Comparison of ENCODE assay signal across 11 cellular contexts in genomic region chr4:1768367-1769034, GRCh38. TPM values are rescaled to one million over a fixed set of nuclear protein-coding genes. Genes with fewer than 3 reads are reported as not detected.
DNase-seq lines count a peak whose midpoint lies in the region; ATAC-seq, FAIRE-seq and TF ChIP-seq lines count a peak whose summit lies in the region.
"Had no signal": no experiment of that assay in that cellular context is flagged by ENCODE, and none has a peak within 500 bp of the region (broad histone marks: within the 10 kb centered on the region; RNA-seq: fewer than 3 reads in every experiment).

No MANE protein-coding gene starts in this region.

- H3K27ac ChIP-seq in keratinocyte (ENCODE audit: control insufficient read depth, insufficient read depth, low read length), result no peak overlapping the region
- H3K27ac ChIP-seq: KMS-11 had no signal

- peak overlapping the region; percentile 58 for H3K4me2 ChIP-seq in keratinocyte (ENCODE audit: control insufficient read depth, extremely low read depth, insufficient read depth, low read depth, low read length)
- H3K4me2 ChIP-seq: KMS-11 had no signal

- FAIRE-seq in keratinocyte (lab: Jason Lieb, UNC), result no peak
- FAIRE-seq: G401.6 had no signal

- POLR2A ChIA-PET in activated CD8-positive, alpha-beta T cell treated with anti-CD3 and anti-CD28 coated beads for 36 hours (lab: Charles Lee), result no interaction called here
- POLR2A ChIA-PET in activated CD8-positive, alpha-beta T cell treated with anti-CD3 and anti-CD28 coated beads, Interleukin-2, amount 10 ng/mL, durations not matched to agents 7 days and 5 days (lab: Charles Lee), result no interaction called here

- no peak overlapping the region for H2AFZ ChIP-seq in keratinocyte (ENCODE audit: control insufficient read depth, low read length)

- ATAC-seq in activated CD8-positive, alpha-beta T cell treated with anti-CD3 and anti-CD28 coated beads for 36 hours, result no peak
- no peak for ATAC-seq in activated CD8-positive, alpha-beta T cell treated with anti-CD3 and anti-CD28 coated beads, Interleukin-2, amount 10 ng/mL, durations not matched to agents 7 days and 5 days
- ATAC-seq in T-helper 17 cell, result no peak
- no peak for ATAC-seq in stimulated activated effector memory CD8-positive, alpha-beta T cell treated with anti-CD3 and anti-CD28 coated beads, Interleukin-12 subunit alpha, Interleukin-12 subunit beta, amount 100 ng/mL, for 72 hours

- no peaks in the 10 kb centered on the region for H3K9me1 ChIP-seq in keratinocyte (ENCODE audit: control insufficient read depth, extremely low read depth, insufficient read depth, low read length)

- H4K20me1 ChIP-seq in keratinocyte (ENCODE audit: control insufficient read depth, extremely low read depth, insufficient read depth, low read length), result no peaks in the 10 kb centered on the region

- H3K4me1 Mint-ChIP-seq in activated CD8-positive, alpha-beta T cell treated with anti-CD3 and anti-CD28 coated beads for 36 hours (ENCODE audit: low read depth), result peaks cover 3% of the 10 kb centered on the region
- peaks cover 2% of the 10 kb centered on the region for H3K4me1 Mint-ChIP-seq in activated CD8-positive, alpha-beta T cell treated with anti-CD3 and anti-CD28 coated beads, Interleukin-2, amount 10 ng/mL, durations not matched to agents 7 days and 5 days (ENCODE audit: low read depth)
- peaks cover 11% of the 10 kb centered on the region for H3K4me1 Mint-ChIP-seq in T-helper 17 cell
- peaks cover 5% of the 10 kb centered on the region for H3K4me1 Mint-ChIP-seq in stimulated activated effector memory CD8-positive, alpha-beta T cell treated with anti-CD3 and anti-CD28 coated beads, Interleukin-12 subunit alpha, Interleukin-12 subunit beta, amount 100 ng/mL, for 72 hours

- TF ChIP-seq CTCF in activated CD8-positive, alpha-beta T cell treated with anti-CD3 and anti-CD28 coated beads for 36 hours (IDR thresholded peaks at IDR 0.05), result no peak
- no peak for TF ChIP-seq CTCF in keratinocyte (optimal IDR thresholded peaks at IDR 0.05 in 1 of 3, IDR thresholded peaks at IDR 0.05 in 1 of 3, conservative IDR thresholded peaks at IDR 0.05 in 1 of 3; ENCODE audit: extremely low read depth in 1 of 3, insufficient read depth in 2 of 3, low read length in 3 of 3)

- no peak for DNase-seq in activated CD8-positive, alpha-beta T cell treated with anti-CD3 and anti-CD28 coated beads for 36 hours
- no peak for DNase-seq in activated CD8-positive, alpha-beta T cell treated with anti-CD3 and anti-CD28 coated beads, Interleukin-2, amount 10 ng/mL, durations not matched to agents 7 days and 5 days
- DNase-seq in T-helper 17 cell (no peak), keratinocyte (ENCODE audit: low read depth, low spot score) (no peak), AG20443 (ENCODE audit: low spot score) (no peak), NOMO-1 (lab: John Stamatoyannopoulos, UW; ENCODE audit: unreplicated experiment in 2 of 2) (no peak)
- DNase-seq in stimulated activated effector memory CD8-positive, alpha-beta T cell treated with anti-CD3 and anti-CD28 coated beads, Interleukin-12 subunit alpha, Interleukin-12 subunit beta, amount 100 ng/mL, for 72 hours (ENCODE audit: low spot score in 2 of 2), result no peak
- no peak for DNase-seq in activated effector memory CD4-positive, alpha-beta T cell treated with Interleukin-2 at 50 U/mL for 16 hours
- DNase-seq: NCI-H2081 treated with DMSO at 0.1 percent for 48 hours had no signal

- H3K27me3 Mint-ChIP-seq in activated CD8-positive, alpha-beta T cell treated with anti-CD3 and anti-CD28 coated beads for 36 hours, result peaks cover 16% of the 10 kb centered on the region
- H3K27me3 Mint-ChIP-seq in activated CD8-positive, alpha-beta T cell treated with anti-CD3 and anti-CD28 coated beads, Interleukin-2, amount 10 ng/mL, durations not matched to agents 7 days and 5 days (ENCODE audit: low read depth), result peaks cover 20% of the 10 kb centered on the region
- H3K27me3 Mint-ChIP-seq in T-helper 17 cell, result peaks cover 8% of the 10 kb centered on the region

- H3K36me3 Mint-ChIP-seq in activated CD8-positive, alpha-beta T cell treated with anti-CD3 and anti-CD28 coated beads for 36 hours (ENCODE audit: low read depth), result no peaks in the 10 kb centered on the region
- no peaks in the 10 kb centered on the region for H3K36me3 Mint-ChIP-seq in activated CD8-positive, alpha-beta T cell treated with anti-CD3 and anti-CD28 coated beads, Interleukin-2, amount 10 ng/mL, durations not matched to agents 7 days and 5 days (ENCODE audit: low read depth)
- no peaks in the 10 kb centered on the region for H3K36me3 Mint-ChIP-seq in T-helper 17 cell (ENCODE audit: low read depth)
- H3K36me3 Mint-ChIP-seq in stimulated activated effector memory CD8-positive, alpha-beta T cell treated with anti-CD3 and anti-CD28 coated beads, Interleukin-12 subunit alpha, Interleukin-12 subunit beta, amount 100 ng/mL, for 72 hours, result no peaks in the 10 kb centered on the region

- intact Hi-C loops in activated CD8-positive, alpha-beta T cell treated with anti-CD3 and anti-CD28 coated beads for 36 hours (cut with micrococcal nuclease), result no loop called here

- H3K9me3 Mint-ChIP-seq in activated CD8-positive, alpha-beta T cell treated with anti-CD3 and anti-CD28 coated beads for 36 hours, result no peaks in the 10 kb centered on the region
- no peaks in the 10 kb centered on the region for H3K9me3 Mint-ChIP-seq in activated CD8-positive, alpha-beta T cell treated with anti-CD3 and anti-CD28 coated beads, Interleukin-2, amount 10 ng/mL, durations not matched to agents 7 days and 5 days (ENCODE audit: insufficient read depth)
- no peaks in the 10 kb centered on the region for H3K9me3 Mint-ChIP-seq in stimulated activated effector memory CD8-positive, alpha-beta T cell treated with anti-CD3 and anti-CD28 coated beads, Interleukin-12 subunit alpha, Interleukin-12 subunit beta, amount 100 ng/mL, for 72 hours

- H3K27ac Mint-ChIP-seq in activated CD8-positive, alpha-beta T cell treated with anti-CD3 and anti-CD28 coated beads for 36 hours, result no peak overlapping the region
- H3K27ac Mint-ChIP-seq in activated CD8-positive, alpha-beta T cell treated with anti-CD3 and anti-CD28 coated beads, Interleukin-2, amount 10 ng/mL, durations not matched to agents 7 days and 5 days, result no peak overlapping the region
- H3K27ac Mint-ChIP-seq in T-helper 17 cell, result no peak overlapping the region
- H3K27ac Mint-ChIP-seq in stimulated activated effector memory CD8-positive, alpha-beta T cell treated with anti-CD3 and anti-CD28 coated beads, Interleukin-12 subunit alpha, Interleukin-12 subunit beta, amount 100 ng/mL, for 72 hours, result no peak overlapping the region

- H3K4me3 ChIP-seq in keratinocyte (ENCODE audit: control insufficient read depth in 2 of 3, extremely low read depth in 1 of 3, insufficient read depth in 2 of 3, low read depth in 1 of 3, low read length in 3 of 3), result no peak overlapping the region

- CTCF ChIA-PET in activated CD8-positive, alpha-beta T cell treated with anti-CD3 and anti-CD28 coated beads for 36 hours (lab: Charles Lee), result interaction anchor here (1.0 to 1.4 kb wide), 6 partner anchors 9 to 131 kb away, joined by 3 to 7 read pairs (median 5); no protein-coding TSS in a partner anchor
- CTCF ChIA-PET in activated CD8-positive, alpha-beta T cell treated with anti-CD3 and anti-CD28 coated beads, Interleukin-2, amount 10 ng/mL, durations not matched to agents 7 days and 5 days (lab: Charles Lee), result interaction anchor here (0.9 to 1.0 kb wide), 3 partner anchors 9 to 40 kb away, joined by 3 read pairs; no protein-coding TSS in a partner anchor

- no peak overlapping the region for H3K9ac ChIP-seq in keratinocyte (ENCODE audit: control insufficient read depth, extremely low read depth, insufficient read depth, low read length)
- H3K9ac ChIP-seq: KMS-11 had no signal

- H3K4me1 ChIP-seq in keratinocyte (ENCODE audit: control insufficient read depth, extremely low read depth, insufficient read depth, low read length), result peaks cover 42% of the 10 kb centered on the region

- H3K36me3 ChIP-seq in keratinocyte (ENCODE audit: control insufficient read depth in 2 of 2, extremely low read depth in 1 of 2, insufficient read depth in 2 of 2, low read length in 2 of 2), result no peaks in the 10 kb centered on the region

- peak overlapping the region; percentile 19 for H3K4me3 Mint-ChIP-seq in activated CD8-positive, alpha-beta T cell treated with anti-CD3 and anti-CD28 coated beads for 36 hours
- no peak overlapping the region for H3K4me3 Mint-ChIP-seq in activated CD8-positive, alpha-beta T cell treated with anti-CD3 and anti-CD28 coated beads, Interleukin-2, amount 10 ng/mL, durations not matched to agents 7 days and 5 days
- H3K4me3 Mint-ChIP-seq in T-helper 17 cell, result peak overlapping the region; percentile 78
- H3K4me3 Mint-ChIP-seq in stimulated activated effector memory CD8-positive, alpha-beta T cell treated with anti-CD3 and anti-CD28 coated beads, Interleukin-12 subunit alpha, Interleukin-12 subunit beta, amount 100 ng/mL, for 72 hours, result peak overlapping the region; percentile 55

- dilution Hi-C loops in keratinocyte (cut with MboI; ENCODE audit: extremely low pct_ligation_motif_present, low sequenced_read_pairs), result no loop called here

- H3K27me3 ChIP-seq in keratinocyte (ENCODE audit: control insufficient read depth, extremely low read depth, insufficient read depth, low read length), result no peaks in the 10 kb centered on the region

- H3K79me2 ChIP-seq in keratinocyte (ENCODE audit: control insufficient read depth, insufficient read depth, low read length), result no peaks in the 10 kb centered on the region

- H3K9me3 ChIP-seq in T-helper 17 cell (ENCODE audit: control insufficient read depth, low read length, poor library complexity, severe bottlenecking), result no peaks in the 10 kb centered on the region
- no peaks in the 10 kb centered on the region for H3K9me3 ChIP-seq in keratinocyte (ENCODE audit: control insufficient read depth, low read depth, low read length)

RNA-seq across cellular contexts. Expression of gene FGFR3, which starts 24.6 kb away (rescaled TPM):
- 1 to 10 TPM in 1 of 2 experiments, under 1 TPM in 1; 0.07 to 1.0 TPM for total RNA-seq in activated CD8-positive, alpha-beta T cell treated with anti-CD3 and anti-CD28 coated beads for 36 hours
- total RNA-seq in activated CD8-positive, alpha-beta T cell treated with anti-CD3 and anti-CD28 coated beads, Interleukin-2, amount 10 ng/mL, durations not matched to agents 7 days and 5 days, result under 1 TPM; 0.34 to 0.37 TPM
- under 1 TPM in 1 of 2 donors, not detected in 1; 0.12 TPM for total RNA-seq in T-helper 17 cell
- polyA plus RNA-seq in keratinocyte, result 26.4 to 109 TPM (median 45.2 TPM) in 3 replicates
- polyA plus RNA-seq in keratinocyte (2011; ENCODE audit: low read depth), result 11.8 TPM
- polyA plus RNA-seq in keratinocyte (2011; cell fraction: cytosol; rRNA removed), result 7.4 and 22.2 TPM in 2 replicates
- 81.0 and 130 TPM in 2 replicates for polyA plus RNA-seq in keratinocyte (2011; cell fraction: nucleus; rRNA removed)
- polyA plus RNA-seq in keratinocyte (2012; ENCODE audit: low replicate concordance), result 21.7 and 47.7 TPM in 2 replicates
- 23.6 to 54.4 TPM (median 30.3 TPM) in 3 replicates for polyA minus RNA-seq in keratinocyte
- 159 TPM for polyA minus RNA-seq in keratinocyte (2011; cell fraction: cytosol; rRNA and poly(A)+ RNA removed)
- polyA minus RNA-seq in keratinocyte (2011; cell fraction: nucleus; rRNA and poly(A)+ RNA removed), result 142 and 169 TPM in 2 replicates

RNA-seq across cellular contexts. Expression of gene TACC3, which starts 47.2 kb away (rescaled TPM):
- total RNA-seq in activated CD8-positive, alpha-beta T cell treated with anti-CD3 and anti-CD28 coated beads for 36 hours, result 100 to 1,000 TPM; 190 to 200 TPM
- 100 to 1,000 TPM; 284 to 311 TPM for total RNA-seq in activated CD8-positive, alpha-beta T cell treated with anti-CD3 and anti-CD28 coated beads, Interleukin-2, amount 10 ng/mL, durations not matched to agents 7 days and 5 days
- 10 to 100 TPM; 73.4 to 91.8 TPM for total RNA-seq in T-helper 17 cell
- 4.3 to 31.4 TPM (median 19.1 TPM) in 3 replicates for polyA plus RNA-seq in keratinocyte
- polyA plus RNA-seq in keratinocyte (2011; ENCODE audit: low read depth), result 0.94 TPM
- 7.5 and 8.6 TPM in 2 replicates for polyA plus RNA-seq in keratinocyte (2011; cell fraction: cytosol; rRNA removed)
- 13.9 and 19.4 TPM in 2 replicates for polyA plus RNA-seq in keratinocyte (2011; cell fraction: nucleus; rRNA removed)
- polyA plus RNA-seq in keratinocyte (2012; ENCODE audit: low replicate concordance), result 2.1 and 37.1 TPM in 2 replicates
- 3.8 to 33.5 TPM (median 10.3 TPM) in 3 replicates for polyA minus RNA-seq in keratinocyte
- polyA minus RNA-seq in keratinocyte (2011; cell fraction: cytosol; rRNA and poly(A)+ RNA removed), result 5.8 TPM
- polyA minus RNA-seq in keratinocyte (2011; cell fraction: nucleus; rRNA and poly(A)+ RNA removed), result 4.2 and 4.9 TPM in 2 replicates

RNA-seq across cellular contexts. Expression of gene TMEM129, which starts 47.4 kb away (rescaled TPM):
- total RNA-seq in activated CD8-positive, alpha-beta T cell treated with anti-CD3 and anti-CD28 coated beads for 36 hours, result 10 to 100 TPM; 17.8 to 18.2 TPM
- 10 to 100 TPM; 21.9 to 22.4 TPM for total RNA-seq in activated CD8-positive, alpha-beta T cell treated with anti-CD3 and anti-CD28 coated beads, Interleukin-2, amount 10 ng/mL, durations not matched to agents 7 days and 5 days
- total RNA-seq in T-helper 17 cell, result 10 to 100 TPM; 18.4 to 18.5 TPM
- polyA plus RNA-seq in keratinocyte, result 11.7 to 30.0 TPM (median 15.3 TPM) in 3 replicates
- polyA plus RNA-seq in keratinocyte (2011; ENCODE audit: low read depth), result 2.8 TPM
- 12.4 and 25.7 TPM in 2 replicates for polyA plus RNA-seq in keratinocyte (2011; cell fraction: cytosol; rRNA removed)
- 28.0 and 46.3 TPM in 2 replicates for polyA plus RNA-seq in keratinocyte (2011; cell fraction: nucleus; rRNA removed)
- 16.9 and 20.4 TPM in 2 replicates for polyA plus RNA-seq in keratinocyte (2012; ENCODE audit: low replicate concordance)
- polyA minus RNA-seq in keratinocyte, result 11.0 to 21.0 TPM (median 16.6 TPM) in 3 replicates
- polyA minus RNA-seq in keratinocyte (2011; cell fraction: cytosol; rRNA and poly(A)+ RNA removed), result 50.3 TPM
- polyA minus RNA-seq in keratinocyte (2011; cell fraction: nucleus; rRNA and poly(A)+ RNA removed), result 24.2 and 26.2 TPM in 2 replicates

RNA-seq across cellular contexts. Expression of gene SLBP, which starts 56.4 kb away (rescaled TPM):
- total RNA-seq in activated CD8-positive, alpha-beta T cell treated with anti-CD3 and anti-CD28 coated beads for 36 hours, result 100 to 1,000 TPM; 115 to 117 TPM
- 100 to 1,000 TPM; 132 to 136 TPM for total RNA-seq in activated CD8-positive, alpha-beta T cell treated with anti-CD3 and anti-CD28 coated beads, Interleukin-2, amount 10 ng/mL, durations not matched to agents 7 days and 5 days
- 10 to 100 TPM; 24.9 to 36.0 TPM for total RNA-seq in T-helper 17 cell
- 52.1 to 90.6 TPM (median 77.1 TPM) in 3 replicates for polyA plus RNA-seq in keratinocyte
- 90.5 TPM for polyA plus RNA-seq in keratinocyte (2011; ENCODE audit: low read depth)
- 49.3 and 96.3 TPM in 2 replicates for polyA plus RNA-seq in keratinocyte (2011; cell fraction: cytosol; rRNA removed)
- 55.1 and 65.4 TPM in 2 replicates for polyA plus RNA-seq in keratinocyte (2011; cell fraction: nucleus; rRNA removed)
- 51.6 and 51.8 TPM in 2 replicates for polyA plus RNA-seq in keratinocyte (2012; ENCODE audit: low replicate concordance)
- polyA minus RNA-seq in keratinocyte, result 14.2 to 44.1 TPM (median 24.5 TPM) in 3 replicates
- polyA minus RNA-seq in keratinocyte (2011; cell fraction: cytosol; rRNA and poly(A)+ RNA removed), result 50.6 TPM
- polyA minus RNA-seq in keratinocyte (2011; cell fraction: nucleus; rRNA and poly(A)+ RNA removed), result 22.2 and 27.8 TPM in 2 replicates
